In genomic region chr1:170592591-170593111, GRCh38 we compare ENCODE assay signal across 20 cellular contexts.
DNase-seq lines count a peak whose midpoint lies in the region; ATAC-seq and TF ChIP-seq lines count a peak whose summit lies in the region.
"Had no signal": no experiment of that assay in that cellular context is flagged by ENCODE, and none has a peak within 500 bp of the region (broad histone marks: within the 10 kb centered on the region; RNA-seq: fewer than 3 reads in every experiment).

No MANE protein-coding gene starts in this region.

- H3K4me1 Mint-ChIP-seq in nephron progenitor cell (peaks cover 49% of the 10 kb centered on the region), osteocyte (ENCODE audit: unreplicated experiment) (peaks cover 14% of the 10 kb centered on the region)
- H3K4me1 Mint-ChIP-seq: activated naive CD4-positive, alpha-beta T cell treated with anti-CD3 and anti-CD28 coated beads, Interleukin-2, amount 50 U/mL, for 24 hours had no signal

- DNase-seq in AG09309 (ENCODE audit: low read depth) = peak; percentile 93
- peak; percentile 26 for DNase-seq in HFF-Myc (ENCODE audit: extremely low read depth, low read depth)
- DNase-seq in astrocyte of the hippocampus (ENCODE audit: low read depth, low spot score) = peak; percentile 11
- no peak for DNase-seq in nephron progenitor cell
- DNase-seq in osteocyte (ENCODE audit: extremely low spot score, unreplicated experiment) = no peak
- DNase-seq: activated CD8-positive, alpha-beta T cell treated with anti-CD3 and anti-CD28 coated beads for 36 hours; activated T-cell treated with anti-CD3 and anti-CD28 coated beads, Interleukin-2, amount 50 U/mL, for 48 hours; colonic mucosa; left colon; NCI-H1417 treated with DMSO at 0.1 percent for 48 hours; NCI-H226; SHP77; stimulated activated naive CD4-positive, alpha-beta T cell; transverse colon had no signal

- H3K27ac Mint-ChIP-seq in nephron progenitor cell (no peak overlapping the region), osteocyte (ENCODE audit: unreplicated experiment) (no peak overlapping the region)
- H3K27ac Mint-ChIP-seq: activated CD8-positive, alpha-beta T cell treated with anti-CD3 and anti-CD28 coated beads for 36 hours; activated naive CD4-positive, alpha-beta T cell treated with anti-CD3 and anti-CD28 coated beads, Interleukin-2, amount 50 U/mL, for 24 hours; T-helper 1 cell treated with Interleukin-12 subunit alpha and Interleukin-12 subunit beta and Interleukin-4 antibody, amounts not matched to agents 30 μg/mL and 1 μg/mL, for 36 hours had no signal

- TF ChIP-seq CTCF in AG09309 (IDR thresholded peaks at IDR 0.05; ENCODE audit: control insufficient read depth, insufficient read depth, low read depth, low read length, missing control alignments) (no peak), HFF-Myc (IDR thresholded peaks at IDR 0.05; ENCODE audit: low read depth, low read length, missing control alignments) (no peak), nephron progenitor cell (IDR thresholded peaks at IDR 0.05) (no peak), osteocyte (IDR thresholded peaks at IDR 0.05) (no peak)

- peaks cover 8% of the 10 kb centered on the region for H3K36me3 Mint-ChIP-seq in nephron progenitor cell (ENCODE audit: low read depth)
- H3K36me3 Mint-ChIP-seq in osteocyte (ENCODE audit: unreplicated experiment) = peaks cover 4% of the 10 kb centered on the region

- H3K4me3 ChIP-seq in AG09309 (ENCODE audit: control insufficient read depth, low read depth, low read length) (no peak overlapping the region), HFF-Myc (replicated peaks; ENCODE audit: low read depth, low read length) (no peak overlapping the region)
- H3K4me3 ChIP-seq: colonic mucosa, right atrium auricular region, transverse colon had no signal

- no peak for ATAC-seq in HG03135 (IDR thresholded peaks at IDR 0.05; ENCODE audit: unreplicated experiment)
- no peak for ATAC-seq in HG02852 (IDR thresholded peaks at IDR 0.05; ENCODE audit: unreplicated experiment)
- no peak for ATAC-seq in GM18907 (IDR thresholded peaks at IDR 0.05; ENCODE audit: unreplicated experiment)
- ATAC-seq: activated CD8-positive, alpha-beta T cell treated with anti-CD3 and anti-CD28 coated beads for 36 hours; left colon had no signal

- H3K27me3 Mint-ChIP-seq in nephron progenitor cell (ENCODE audit: low read depth, poor library complexity) = peaks cover 10% of the 10 kb centered on the region
- H3K27me3 Mint-ChIP-seq in osteocyte (ENCODE audit: unreplicated experiment) = no peaks in the 10 kb centered on the region

- peaks cover 12% of the 10 kb centered on the region for H3K9me3 Mint-ChIP-seq in nephron progenitor cell
- H3K9me3 Mint-ChIP-seq in osteocyte (ENCODE audit: unreplicated experiment) = peaks cover 14% of the 10 kb centered on the region
- H3K9me3 Mint-ChIP-seq: T-helper 1 cell treated with Interleukin-12 subunit alpha and Interleukin-12 subunit beta and Interleukin-4 antibody, amounts not matched to agents 30 μg/mL and 1 μg/mL, for 36 hours had no signal

- H3K4me3 Mint-ChIP-seq in nephron progenitor cell (peak overlapping the region; percentile 54), osteocyte (ENCODE audit: unreplicated experiment) (no peak overlapping the region)
- H3K4me3 Mint-ChIP-seq: activated CD8-positive, alpha-beta T cell treated with anti-CD3 and anti-CD28 coated beads for 36 hours; activated naive CD4-positive, alpha-beta T cell treated with anti-CD3 and anti-CD28 coated beads, Interleukin-2, amount 50 U/mL, for 24 hours; T-helper 1 cell treated with Interleukin-12 subunit alpha and Interleukin-12 subunit beta and Interleukin-4 antibody, amounts not matched to agents 30 μg/mL and 1 μg/mL, for 36 hours had no signal

Comparison
In these comparisons a context has a peak if more than half of its experiments do, and no peak if none do; other contexts are left out.
1. DNase-seq: peak in AG09309 (single experiment), HFF-Myc (single experiment) and astrocyte of the hippocampus (single experiment); none in nephron progenitor cell (single experiment) and osteocyte (single experiment).